8 cellular contexts compared by ENCODE assay signal in the genomic region with DNA sequence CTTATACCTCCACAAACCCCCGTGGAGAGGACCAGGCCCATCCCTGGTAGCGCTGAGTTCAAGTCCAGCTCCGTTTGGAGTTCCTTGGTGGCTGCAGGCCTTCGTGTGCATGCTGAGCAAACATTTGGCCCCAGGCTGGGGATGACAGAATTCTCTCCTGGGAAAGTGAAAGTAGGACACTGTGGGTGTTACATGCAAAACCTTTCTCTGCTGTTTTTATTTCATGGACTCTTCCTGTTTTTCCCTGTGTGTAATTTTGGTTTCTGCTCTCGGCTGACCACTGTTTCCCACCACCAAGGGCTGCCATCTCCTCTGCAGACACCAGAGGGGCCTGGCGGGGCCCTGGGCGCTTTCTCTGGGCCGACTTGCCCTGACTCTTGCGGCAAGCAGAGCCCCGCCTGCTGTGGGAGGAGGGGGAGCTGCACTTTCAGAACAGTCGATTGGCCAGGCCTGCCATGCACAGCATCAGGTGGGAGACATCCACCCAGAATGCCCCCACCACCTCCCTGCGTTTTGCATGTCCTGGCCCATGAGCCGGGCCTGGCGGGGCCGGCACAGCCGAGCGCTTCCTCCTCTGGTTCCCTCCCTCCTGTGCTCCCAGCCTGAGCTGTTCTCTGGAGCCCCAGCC.
A peak's percentile ranks its signal among the peaks of the same experiment; 100 is the strongest.
DNase-seq lines count a peak whose midpoint lies in the region; TF ChIP-seq lines count a peak whose summit lies in the region.

No MANE protein-coding gene starts in this region.

- in situ Hi-C loops in GM13976 (cut with MboI; ENCODE audit: low sequenced_read_pairs, unreplicated experiment), result no loop called here

- H3K4me1 Mint-ChIP-seq in MCF 10A (ENCODE audit: insufficient read depth, unreplicated experiment), result peaks cover 11% of the 10 kb centered on the region

- peaks cover 80% of the 10 kb centered on the region for H3K4me1 ChIP-seq in OCI-LY7 (ENCODE audit: insufficient read depth, low read length, poor library complexity, severe bottlenecking)

- no peaks in the 10 kb centered on the region for H3K9me3 ChIP-seq in OCI-LY7 (ENCODE audit: low read length)

- H3K9me2 ChIP-seq in OCI-LY7 (ENCODE audit: insufficient read depth, low read length), result no peaks in the 10 kb centered on the region

- H2AFZ ChIP-seq in OCI-LY7 (ENCODE audit: low read length), result no peak overlapping the region

- CTCF ChIA-PET in OCI-LY7 (lab: Charles Lee; ENCODE audit: unreplicated experiment) (interaction anchor here (0.6 to 1.3 kb wide), 2 partner anchors 10 to 104 kb away, joined by 3 to 5 read pairs; no protein-coding TSS in a partner anchor), MCF 10A (lab: Yijun Ruan, JAX) (interaction anchor here (0.6 to 1.0 kb wide), 6 partner anchors 10 to 142 kb away, joined by 3 to 7 read pairs (median 3); no protein-coding TSS in a partner anchor)

- DNase-seq in GM13976 (ENCODE audit: low spot score), result peak; percentile 83
- DNase-seq in HCEC 1CT, result peak; percentile 29
- DNase-seq in OCI-LY7 (ENCODE audit: low spot score), result peak; percentile 93
- DNase-seq in MCF 10A (ENCODE audit: unreplicated experiment), result no peak
- DNase-seq in stimulated activated CD4-positive, alpha-beta T cell treated with anti-CD3 and anti-CD28 coated beads, Interleukin-4, amount 100 ng/mL, for 4 hours, result peak; percentile 17 to 36
- no peak for DNase-seq in NCI-H1436 (lab: John Stamatoyannopoulos, UW)
- no peak for DNase-seq in HuH-7.5 (ENCODE audit: low spot score)

- no peaks in the 10 kb centered on the region for H3K27me3 ChIP-seq in layer of hippocampus (ENCODE audit: control insufficient read depth, insufficient read depth, low read length)

- H3K36me3 Mint-ChIP-seq in MCF 10A (ENCODE audit: insufficient read depth, unreplicated experiment), result peaks cover 6% of the 10 kb centered on the region

- no peaks in the 10 kb centered on the region for H4K20me1 ChIP-seq in OCI-LY7 (ENCODE audit: insufficient read depth, low read length)

- peak overlapping the region; percentile 64 for H3K4me2 ChIP-seq in OCI-LY7 (ENCODE audit: low read length)

- peaks cover 43% of the 10 kb centered on the region for H3K36me3 ChIP-seq in OCI-LY7 (ENCODE audit: insufficient read depth, low read length)

- H3K27me3 Mint-ChIP-seq in MCF 10A (ENCODE audit: insufficient read depth, unreplicated experiment), result no peaks in the 10 kb centered on the region

- POLR2A ChIA-PET in OCI-LY7 (lab: Charles Lee), result interaction anchor here (0.6 to 9.3 kb wide), 4 partner anchors 11 to 224 kb away, joined by 3 to 163 read pairs (median 4); no protein-coding TSS in a partner anchor
- POLR2A ChIA-PET in MCF 10A (lab: Yijun Ruan, JAX), result interaction anchor here (0.6 to 1.4 kb wide), 7 partner anchors 12 to 206 kb away, joined by 3 to 9 read pairs (median 4); no protein-coding TSS in a partner anchor

- intact Hi-C loops in OCI-LY7 (cut with micrococcal nuclease; ENCODE audit: unreplicated experiment), result no loop called here
- intact Hi-C loops in MCF 10A (cut with micrococcal nuclease), result loop anchor here (5.0 kb wide), 1 partner anchor 140 kb away; no protein-coding TSS in a partner anchor

- no peak overlapping the region for H3K27ac Mint-ChIP-seq in MCF 10A (ENCODE audit: low read depth, unreplicated experiment)

- no peaks in the 10 kb centered on the region; the same call in 1 of the 2 replicates for H3K79me2 ChIP-seq in OCI-LY7 (ENCODE audit: insufficient read depth, low read depth, low read length)

- peak overlapping the region; percentile 43 for H3K4me3 ChIP-seq in OCI-LY7 (ENCODE audit: low read depth, low read length, poor library complexity, severe bottlenecking)

- BruUV-seq in OCI-LY7 (replicated peaks; lab: Mats Ljungman, UMichigan) (no TSS peak), MCF 10A (replicated peaks; lab: Mats Ljungman, UMichigan) (no TSS peak)

- peak overlapping the region; percentile 24 for H3K4me3 Mint-ChIP-seq in MCF 10A (ENCODE audit: unreplicated experiment)

- TF ChIP-seq CTCF in GM13976 (IDR thresholded peaks at IDR 0.05; ENCODE audit: borderline replicate concordance, control extremely low read depth, extremely low read depth, insufficient read depth, missing control alignments), result peak; percentile 22
- peak; percentile 65 for TF ChIP-seq CTCF in OCI-LY7 (conservative IDR thresholded peaks at IDR 0.05; ENCODE audit: low read length)
- TF ChIP-seq CTCF in MCF 10A (IDR thresholded peaks at IDR 0.05; ENCODE audit: unreplicated experiment), result no peak

- H3K9me3 Mint-ChIP-seq in MCF 10A (ENCODE audit: unreplicated experiment), result no peaks in the 10 kb centered on the region

- H3K27ac ChIP-seq in OCI-LY7 (ENCODE audit: low read depth, low read length, poor library complexity, severe bottlenecking) (peak overlapping the region; percentile 95), layer of hippocampus (ENCODE audit: low read depth, low read length) (peak overlapping the region; percentile 80)

Comparison
In these comparisons a context has a peak if more than half of its experiments do, and no peak if none do; other contexts are left out.
1. DNase-seq: peak in GM13976 (single experiment), HCEC 1CT (single experiment), OCI-LY7 (single experiment) and stimulated activated CD4-positive, alpha-beta T cell treated with anti-CD3 and anti-CD28 coated beads, Interleukin-4, amount 100 ng/mL, for 4 hours (2 of 2); none in MCF 10A (single experiment), NCI-H1436 (single experiment) and HuH-7.5 (single experiment).